In genomic region chr10:19119191-19119590, GRCh38 we compare ENCODE assay signal across 21 cellular contexts.
DNase-seq lines count a peak whose midpoint lies in the region; ATAC-seq and TF ChIP-seq lines count a peak whose summit lies in the region.
"Had no signal": no experiment of that assay in that cellular context is flagged by ENCODE, and none has a peak within 500 bp of the region (broad histone marks: within the 10 kb centered on the region; RNA-seq: fewer than 3 reads in every experiment).

No MANE protein-coding gene starts in this region.

- no peaks in the 10 kb centered on the region for H3K4me1 Mint-ChIP-seq in activated naive CD8-positive, alpha-beta T cell treated with anti-CD3 and anti-CD28 coated beads for 36 hours
- H3K4me1 Mint-ChIP-seq: B cell had no signal

- no peak for TF ChIP-seq CTCF in WERI-Rb-1 (IDR thresholded peaks at IDR 0.05; ENCODE audit: low read depth, low read length)

- H3K36me3 Mint-ChIP-seq in activated naive CD8-positive, alpha-beta T cell treated with anti-CD3 and anti-CD28 coated beads for 36 hours = no peaks in the 10 kb centered on the region
- H3K36me3 Mint-ChIP-seq: CD8-positive, alpha-beta T cell had no signal

- H3K27ac ChIP-seq in HUES6 (ENCODE audit: low read depth, low read length) = no peak overlapping the region
- peak overlapping the region; percentile 53 for H3K27ac ChIP-seq in iPS-18a (ENCODE audit: low read length)
- no peak overlapping the region for H3K27ac ChIP-seq in WERI-Rb-1
- H3K27ac ChIP-seq: C4-2B, SK-N-MC had no signal

- no peaks in the 10 kb centered on the region for H3K27me3 Mint-ChIP-seq in activated naive CD8-positive, alpha-beta T cell treated with anti-CD3 and anti-CD28 coated beads for 36 hours
- H3K27me3 Mint-ChIP-seq: B cell had no signal

- H3K4me3 ChIP-seq in HUES6 (ENCODE audit: low read depth, low read length) (0 out of 2 replicates have a peak overlapping the region, but pooled peaks have one; percentile 12), iPS-18a (ENCODE audit: low read length) (peak overlapping the region; percentile 19), WERI-Rb-1 (ENCODE audit: low read depth, low read length) (no peak overlapping the region)
- H3K4me3 ChIP-seq: GM12878, MG63, SK-N-MC had no signal

- H3K9ac ChIP-seq in HUES6 (ENCODE audit: low read length) (no peak overlapping the region), iPS-18a (ENCODE audit: low read length) (no peak overlapping the region)

- H3K4me1 ChIP-seq in HUES6 (ENCODE audit: control insufficient read depth, insufficient read depth, low read length) = peaks cover 12% of the 10 kb centered on the region; the same call in 1 of the 2 replicates
- peaks cover 19% of the 10 kb centered on the region for H3K4me1 ChIP-seq in iPS-18a (ENCODE audit: control insufficient read depth, low read depth, low read length)
- H3K4me1 ChIP-seq: Caco-2 had no signal

- H3K4me3 Mint-ChIP-seq in activated naive CD8-positive, alpha-beta T cell treated with anti-CD3 and anti-CD28 coated beads for 36 hours = no peak overlapping the region
- H3K4me3 Mint-ChIP-seq: B cell; CD8-positive, alpha-beta T cell had no signal

- DNase-seq in astrocyte of the hippocampus (ENCODE audit: low read depth, low spot score) = peak; percentile 1
- no peak for DNase-seq in WERI-Rb-1
- no peak for DNase-seq in NCI-H2196 treated with DMSO at 0.1 percent for 48 hours (lab: John Stamatoyannopoulos, UW; ENCODE audit: unreplicated experiment)
- no peak for DNase-seq in activated naive CD8-positive, alpha-beta T cell treated with anti-CD3 and anti-CD28 coated beads for 36 hours
- DNase-seq: Caco-2; CD8-positive, alpha-beta T cell; GDM1; KBM-7; MG63; NCI-H2029; NCI-H446 treated with DMSO at 0.1 percent for 48 hours; NCI-H82; NK-92 treated with Interleukin-12 subunit alpha and Interleukin-12 subunit beta, amount 100 ng/mL, for 24 hours; SIG-M5 had no signal

- H3K9me3 ChIP-seq in HUES6 (ENCODE audit: control insufficient read depth, insufficient read depth, low read depth, low read length) (peaks cover 6% of the 10 kb centered on the region), iPS-18a (ENCODE audit: control insufficient read depth, low read depth, low read length) (no peaks in the 10 kb centered on the region), WERI-Rb-1 (ENCODE audit: severe bottlenecking) (no peaks in the 10 kb centered on the region)
- H3K9me3 ChIP-seq: Caco-2, MG63 had no signal

- peaks cover 7% of the 10 kb centered on the region for H3K9me3 Mint-ChIP-seq in activated naive CD8-positive, alpha-beta T cell treated with anti-CD3 and anti-CD28 coated beads for 36 hours

- H3K36me3 ChIP-seq in HUES6 (ENCODE audit: control insufficient read depth, insufficient read depth, low read length) (no peaks in the 10 kb centered on the region), iPS-18a (ENCODE audit: control insufficient read depth, low read depth, low read length) (no peaks in the 10 kb centered on the region), WERI-Rb-1 (no peaks in the 10 kb centered on the region)
- H3K36me3 ChIP-seq: MG63 had no signal

- ATAC-seq in GM18519 (IDR thresholded peaks at IDR 0.05; ENCODE audit: low FRiP score, unreplicated experiment) = no peak
- ATAC-seq: CD8-positive, alpha-beta T cell; GM12878 had no signal

- no peak overlapping the region for H3K27ac Mint-ChIP-seq in activated naive CD8-positive, alpha-beta T cell treated with anti-CD3 and anti-CD28 coated beads for 36 hours
- H3K27ac Mint-ChIP-seq: B cell; CD8-positive, alpha-beta T cell had no signal

- no peaks in the 10 kb centered on the region for H3K27me3 ChIP-seq in HUES6 (ENCODE audit: control insufficient read depth, insufficient read depth, low read length)
- H3K27me3 ChIP-seq in iPS-18a (ENCODE audit: control insufficient read depth, insufficient read depth, low read length) = no peaks in the 10 kb centered on the region
- no peaks in the 10 kb centered on the region for H3K27me3 ChIP-seq in WERI-Rb-1 (ENCODE audit: insufficient read depth, low read depth, severe bottlenecking)
- H3K27me3 ChIP-seq: MG63 had no signal
